ENCODE assay signal across 1 cellular context in the genomic region with DNA sequence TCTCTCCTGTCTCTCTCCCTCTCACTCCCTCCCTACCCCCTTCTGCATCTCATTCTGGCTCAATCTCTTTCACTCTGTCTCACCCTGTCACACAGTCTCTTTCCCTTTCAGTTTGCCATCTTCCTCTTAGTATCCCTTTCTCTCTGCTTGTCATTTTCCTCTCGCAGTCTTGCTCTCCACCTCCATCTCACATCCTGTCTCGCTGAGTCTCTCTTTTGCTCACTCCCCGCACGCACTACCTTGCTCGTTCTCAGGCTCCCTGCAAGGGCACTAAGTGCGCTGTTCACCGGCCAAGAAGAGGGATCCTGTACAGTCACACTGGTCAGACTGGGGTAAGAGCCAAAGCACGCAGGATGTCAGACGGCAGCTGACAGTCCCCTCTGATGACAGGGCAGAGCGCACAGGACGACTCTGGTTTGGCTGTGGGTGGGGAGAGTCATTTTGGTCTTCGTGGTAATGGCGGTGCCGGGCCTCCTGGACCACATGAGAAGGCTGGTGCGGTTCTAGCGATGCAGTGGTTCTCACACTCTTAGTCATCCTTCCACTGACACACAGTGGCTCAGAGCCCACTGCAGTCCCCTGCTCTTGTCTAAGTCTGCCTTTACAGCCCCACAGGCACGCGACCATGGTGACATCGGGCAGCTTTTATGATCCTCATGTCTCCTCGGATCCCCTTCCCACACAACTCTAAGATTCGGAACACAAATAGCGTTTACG.
TF ChIP-seq lines count a peak whose summit lies in the region.

No MANE protein-coding gene starts in this region.

TF ChIP-seq in GM12878, 131 proteins besides CTCF, POLR2A, EP300 and RAD21 (continued from another document):
- TF ChIP-seq, protein P1, sequence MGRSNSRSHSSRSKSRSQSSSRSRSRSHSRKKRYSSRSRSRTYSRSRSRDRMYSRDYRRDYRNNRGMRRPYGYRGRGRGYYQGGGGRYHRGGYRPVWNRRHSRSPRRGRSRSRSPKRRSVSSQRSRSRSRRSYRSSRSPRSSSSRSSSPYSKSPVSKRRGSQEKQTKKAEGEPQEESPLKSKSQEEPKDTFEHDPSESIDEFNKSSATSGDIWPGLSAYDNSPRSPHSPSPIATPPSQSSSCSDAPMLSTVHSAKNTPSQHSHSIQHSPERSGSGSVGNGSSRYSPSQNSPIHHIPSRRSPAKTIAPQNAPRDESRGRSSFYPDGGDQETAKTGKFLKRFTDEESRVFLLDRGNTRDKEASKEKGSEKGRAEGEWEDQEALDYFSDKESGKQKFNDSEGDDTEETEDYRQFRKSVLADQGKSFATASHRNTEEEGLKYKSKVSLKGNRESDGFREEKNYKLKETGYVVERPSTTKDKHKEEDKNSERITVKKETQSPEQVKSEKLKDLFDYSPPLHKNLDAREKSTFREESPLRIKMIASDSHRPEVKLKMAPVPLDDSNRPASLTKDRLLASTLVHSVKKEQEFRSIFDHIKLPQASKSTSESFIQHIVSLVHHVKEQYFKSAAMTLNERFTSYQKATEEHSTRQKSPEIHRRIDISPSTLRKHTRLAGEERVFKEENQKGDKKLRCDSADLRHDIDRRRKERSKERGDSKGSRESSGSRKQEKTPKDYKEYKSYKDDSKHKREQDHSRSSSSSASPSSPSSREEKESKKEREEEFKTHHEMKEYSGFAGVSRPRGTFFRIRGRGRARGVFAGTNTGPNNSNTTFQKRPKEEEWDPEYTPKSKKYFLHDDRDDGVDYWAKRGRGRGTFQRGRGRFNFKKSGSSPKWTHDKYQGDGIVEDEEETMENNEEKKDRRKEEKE (IDR thresholded peaks at IDR 0.05) = no peak
- TF ChIP-seq, protein P2, sequence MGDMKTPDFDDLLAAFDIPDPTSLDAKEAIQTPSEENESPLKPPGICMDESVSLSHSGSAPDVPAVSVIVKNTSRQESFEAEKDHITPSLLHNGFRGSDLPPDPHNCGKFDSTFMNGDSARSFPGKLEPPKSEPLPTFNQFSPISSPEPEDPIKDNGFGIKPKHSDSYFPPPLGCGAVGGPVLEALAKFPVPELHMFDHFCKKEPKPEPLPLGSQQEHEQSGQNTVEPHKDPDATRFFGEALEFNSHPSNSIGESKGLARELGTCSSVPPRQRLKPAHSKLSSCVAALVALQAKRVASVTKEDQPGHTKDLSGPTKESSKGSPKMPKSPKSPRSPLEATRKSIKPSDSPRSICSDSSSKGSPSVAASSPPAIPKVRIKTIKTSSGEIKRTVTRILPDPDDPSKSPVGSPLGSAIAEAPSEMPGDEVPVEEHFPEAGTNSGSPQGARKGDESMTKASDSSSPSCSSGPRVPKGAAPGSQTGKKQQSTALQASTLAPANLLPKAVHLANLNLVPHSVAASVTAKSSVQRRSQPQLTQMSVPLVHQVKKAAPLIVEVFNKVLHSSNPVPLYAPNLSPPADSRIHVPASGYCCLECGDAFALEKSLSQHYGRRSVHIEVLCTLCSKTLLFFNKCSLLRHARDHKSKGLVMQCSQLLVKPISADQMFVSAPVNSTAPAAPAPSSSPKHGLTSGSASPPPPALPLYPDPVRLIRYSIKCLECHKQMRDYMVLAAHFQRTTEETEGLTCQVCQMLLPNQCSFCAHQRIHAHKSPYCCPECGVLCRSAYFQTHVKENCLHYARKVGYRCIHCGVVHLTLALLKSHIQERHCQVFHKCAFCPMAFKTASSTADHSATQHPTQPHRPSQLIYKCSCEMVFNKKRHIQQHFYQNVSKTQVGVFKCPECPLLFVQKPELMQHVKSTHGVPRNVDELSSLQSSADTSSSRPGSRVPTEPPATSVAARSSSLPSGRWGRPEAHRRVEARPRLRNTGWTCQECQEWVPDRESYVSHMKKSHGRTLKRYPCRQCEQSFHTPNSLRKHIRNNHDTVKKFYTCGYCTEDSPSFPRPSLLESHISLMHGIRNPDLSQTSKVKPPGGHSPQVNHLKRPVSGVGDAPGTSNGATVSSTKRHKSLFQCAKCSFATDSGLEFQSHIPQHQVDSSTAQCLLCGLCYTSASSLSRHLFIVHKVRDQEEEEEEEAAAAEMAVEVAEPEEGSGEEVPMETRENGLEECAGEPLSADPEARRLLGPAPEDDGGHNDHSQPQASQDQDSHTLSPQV (IDR thresholded peaks at IDR 0.05) = no peak
- TF ChIP-seq, protein P3, sequence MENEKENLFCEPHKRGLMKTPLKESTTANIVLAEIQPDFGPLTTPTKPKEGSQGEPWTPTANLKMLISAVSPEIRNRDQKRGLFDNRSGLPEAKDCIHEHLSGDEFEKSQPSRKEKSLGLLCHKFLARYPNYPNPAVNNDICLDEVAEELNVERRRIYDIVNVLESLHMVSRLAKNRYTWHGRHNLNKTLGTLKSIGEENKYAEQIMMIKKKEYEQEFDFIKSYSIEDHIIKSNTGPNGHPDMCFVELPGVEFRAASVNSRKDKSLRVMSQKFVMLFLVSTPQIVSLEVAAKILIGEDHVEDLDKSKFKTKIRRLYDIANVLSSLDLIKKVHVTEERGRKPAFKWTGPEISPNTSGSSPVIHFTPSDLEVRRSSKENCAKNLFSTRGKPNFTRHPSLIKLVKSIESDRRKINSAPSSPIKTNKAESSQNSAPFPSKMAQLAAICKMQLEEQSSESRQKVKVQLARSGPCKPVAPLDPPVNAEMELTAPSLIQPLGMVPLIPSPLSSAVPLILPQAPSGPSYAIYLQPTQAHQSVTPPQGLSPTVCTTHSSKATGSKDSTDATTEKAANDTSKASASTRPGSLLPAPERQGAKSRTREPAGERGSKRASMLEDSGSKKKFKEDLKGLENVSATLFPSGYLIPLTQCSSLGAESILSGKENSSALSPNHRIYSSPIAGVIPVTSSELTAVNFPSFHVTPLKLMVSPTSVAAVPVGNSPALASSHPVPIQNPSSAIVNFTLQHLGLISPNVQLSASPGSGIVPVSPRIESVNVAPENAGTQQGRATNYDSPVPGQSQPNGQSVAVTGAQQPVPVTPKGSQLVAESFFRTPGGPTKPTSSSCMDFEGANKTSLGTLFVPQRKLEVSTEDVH (IDR thresholded peaks at IDR 0.05; ENCODE audit: low read depth, partially characterized antibody) = no peak
- no peak for TF ChIP-seq ATF7 (IDR thresholded peaks at IDR 0.05; ENCODE audit: low read depth)
- peak; percentile 48; the same call in 1 of the 2 replicates for TF ChIP-seq MTA3 (IDR thresholded peaks at IDR 0.05; ENCODE audit: borderline replicate concordance, low read length)
